8 cellular contexts compared by ENCODE assay signal in the genomic region with DNA sequence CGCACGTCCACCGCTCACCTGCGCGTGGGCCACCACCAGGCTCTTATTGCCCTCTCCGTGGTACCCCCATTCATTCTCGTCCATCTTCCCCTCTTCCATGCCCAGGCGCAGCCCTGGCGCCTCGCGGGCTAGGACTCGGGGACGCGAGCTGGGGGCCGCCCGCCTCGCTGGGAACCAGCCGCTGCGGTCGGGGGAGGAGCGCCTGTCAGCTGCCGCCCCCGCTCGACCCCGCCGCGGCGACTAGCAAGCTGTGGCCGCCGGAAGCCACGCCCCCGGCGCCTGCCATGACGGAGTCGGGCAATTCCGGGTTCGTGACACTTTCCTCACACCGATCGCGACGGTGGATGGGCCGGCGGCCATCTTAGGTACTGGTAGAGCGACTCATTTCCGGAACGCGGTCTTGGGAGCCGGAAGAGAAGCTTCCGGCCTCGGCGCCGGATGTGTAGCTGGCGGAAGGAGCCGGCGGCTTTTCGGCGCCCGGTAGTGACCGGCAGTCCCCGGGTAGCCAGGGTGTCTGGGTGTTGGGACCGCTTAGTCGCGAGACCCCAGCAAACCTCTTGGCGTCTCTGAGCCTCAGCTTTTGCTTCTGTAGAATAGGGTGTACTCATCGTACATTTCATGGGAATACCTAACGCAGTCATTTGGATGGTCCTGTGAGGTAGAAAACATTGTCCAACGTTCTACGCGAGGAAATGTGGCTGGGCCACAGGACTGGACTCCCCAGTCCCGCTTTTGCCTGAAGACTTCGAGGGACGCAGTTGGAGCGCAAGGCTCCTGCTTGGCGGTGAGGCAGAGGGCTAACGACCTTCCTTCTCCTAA. TPM values are rescaled to one million over a fixed set of nuclear protein-coding genes. Genes with fewer than 3 reads are reported as not detected.
A peak's percentile ranks its signal among the peaks of the same experiment; 100 is the strongest.
DNase-seq lines count a peak whose midpoint lies in the region; ATAC-seq and TF ChIP-seq lines count a peak whose summit lies in the region.

Gene IPPK (minus strand): TSS at position 242 of the 819 bp plus-strand sequence. CDS start 143 bp downstream, at position 99.

- H3K27me3 ChIP-seq in HAP-1 (ENCODE audit: low read depth) (no peaks in the 10 kb centered on the region), MG63 (no peaks in the 10 kb centered on the region)

- no peaks in the 10 kb centered on the region for H3K27me3 Mint-ChIP-seq in natural killer cell treated with Interleukin-12 subunit alpha and Interleukin-12 subunit beta and Interleukin-15 and Interleukin-18, amount 100 ng/mL, for 72 hours

- no peaks in the 10 kb centered on the region for H3K36me3 Mint-ChIP-seq in natural killer cell treated with Interleukin-12 subunit alpha and Interleukin-12 subunit beta and Interleukin-15 and Interleukin-18, amount 100 ng/mL, for 72 hours

- TF ChIP-seq CTCF in fibroblast of pulmonary artery (IDR thresholded peaks at IDR 0.05; ENCODE audit: low read length, missing control alignments) = no peak

- DNase-seq in G401 (ENCODE audit: low spot score) (peak; percentile 98), HAP-1 (ENCODE audit: low spot score in 2 of 2) (peak; percentile 98), MG63 (peak; percentile 99), SHP77 (lab: John Stamatoyannopoulos, UW) (peak; percentile 97), fibroblast of pulmonary artery (ENCODE audit: low read depth) (peak; percentile 99)
- DNase-seq in activated effector memory CD4-positive, alpha-beta T cell treated with anti-CD3 and anti-CD28 coated beads, Interleukin-2, amount 50 U/mL, for 16 hours = peak; percentile 99
- peak; percentile 100 for DNase-seq in natural killer cell treated with Interleukin-12 subunit alpha and Interleukin-12 subunit beta and Interleukin-15 and Interleukin-18, amount 100 ng/mL, for 72 hours (ENCODE audit: low spot score)
- DNase-seq in stimulated activated naive CD4-positive, alpha-beta T cell treated with Interleukin-2 at 50 U/mL for 16 hours (lab: John Stamatoyannopoulos, UW) = peak; percentile 98

- H3K9me3 Mint-ChIP-seq in natural killer cell treated with Interleukin-12 subunit alpha and Interleukin-12 subunit beta and Interleukin-15 and Interleukin-18, amount 100 ng/mL, for 72 hours = no peaks in the 10 kb centered on the region

- in situ Hi-C loops in G401 (cut with HindIII; ENCODE audit: low sequenced_read_pairs) = no loop called here
- in situ Hi-C loops in HAP-1 (cut with MboI; ENCODE audit: low sequenced_read_pairs) = no loop called here

- peaks cover 28 to 30% of the 10 kb centered on the region in 2 donors for H3K4me1 Mint-ChIP-seq in natural killer cell treated with Interleukin-12 subunit alpha and Interleukin-12 subunit beta and Interleukin-15 and Interleukin-18, amount 100 ng/mL, for 72 hours (ENCODE audit: low read depth in 2 of 2)

- peak within 1 kb of the TSS; percentile 90 for H3K4me3 Mint-ChIP-seq in natural killer cell treated with Interleukin-12 subunit alpha and Interleukin-12 subunit beta and Interleukin-15 and Interleukin-18, amount 100 ng/mL, for 72 hours

- peak within 1 kb of the TSS; percentile 82 to 96 for H3K27ac Mint-ChIP-seq in natural killer cell treated with Interleukin-12 subunit alpha and Interleukin-12 subunit beta and Interleukin-15 and Interleukin-18, amount 100 ng/mL, for 72 hours

- H3K4me3 ChIP-seq in HAP-1 = peak within 1 kb of the TSS; percentile 74
- H3K4me3 ChIP-seq in MG63 = peak within 1 kb of the TSS; percentile 90
- peak within 1 kb of the TSS; percentile 97 for H3K4me3 ChIP-seq in fibroblast of pulmonary artery (replicated peaks; ENCODE audit: low read depth, low read length)

- H3K36me3 ChIP-seq in HAP-1 (replicated peaks) = no peaks in the 10 kb centered on the region; the same call in 1 of the 2 replicates
- peaks cover 15% of the 10 kb centered on the region for H3K36me3 ChIP-seq in MG63

- peaks cover 9% of the 10 kb centered on the region; the same call in 1 of the 2 replicates for H3K4me1 ChIP-seq in HAP-1

- ATAC-seq in natural killer cell treated with Interleukin-12 subunit alpha and Interleukin-12 subunit beta and Interleukin-15 and Interleukin-18, amount 100 ng/mL, for 72 hours = peak; percentile 96 to 98

- no peaks in the 10 kb centered on the region for H3K9me3 ChIP-seq in HAP-1
- no peaks in the 10 kb centered on the region for H3K9me3 ChIP-seq in MG63

RNA-seq across cellular contexts. Expression of gene IPPK, which starts in this region (rescaled TPM):
- 11.1 and 15.9 TPM in 2 replicates for total RNA-seq in G401 (2014; rRNA removed; shearing (Covaris generic))
- total RNA-seq in MG63 (2014; rRNA removed; shearing (Covaris generic); ENCODE audit: low replicate concordance) = 9.8 and 13.3 TPM in 2 replicates
- 10 to 100 TPM; 11.8 to 21.9 TPM for total RNA-seq in natural killer cell treated with Interleukin-12 subunit alpha and Interleukin-12 subunit beta and Interleukin-15 and Interleukin-18, amount 100 ng/mL, for 72 hours

Comparison
In these comparisons a context has a peak if more than half of its experiments do, and no peak if none do; other contexts are left out.
1. Peak in every context shown above with its lines: DNase-seq, ATAC-seq and H3K4me3 ChIP-seq.